19 cellular contexts compared by ENCODE assay signal in the genomic region with DNA sequence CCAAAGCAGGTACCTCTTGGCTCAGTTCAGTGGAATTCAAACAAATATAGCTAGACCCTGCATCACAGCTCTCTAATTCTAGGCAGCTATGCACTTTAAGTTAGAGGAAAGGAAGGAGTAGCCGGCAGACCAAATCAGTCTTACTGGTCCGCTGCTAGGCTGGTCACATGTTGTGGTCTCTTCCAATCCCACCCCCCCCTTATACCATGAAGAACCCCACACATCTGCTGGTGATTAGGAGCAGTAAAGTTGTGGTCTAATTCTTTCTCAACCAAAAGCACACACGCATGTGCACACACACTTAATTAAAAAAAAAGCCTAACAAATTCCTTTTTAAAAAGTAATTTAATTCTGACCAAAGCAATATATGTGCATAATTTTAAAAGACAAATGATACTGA. TPM values are rescaled to one million over a fixed set of nuclear protein-coding genes. Genes with fewer than 3 reads are reported as not detected.
DNase-seq lines count a peak whose midpoint lies in the region; ATAC-seq and TF ChIP-seq lines count a peak whose summit lies in the region.
"Had no signal": no experiment of that assay in that cellular context is flagged by ENCODE, and none has a peak within 500 bp of the region (broad histone marks: within the 10 kb centered on the region; RNA-seq: fewer than 3 reads in every experiment).

No MANE protein-coding gene starts in this region.

- no peaks in the 10 kb centered on the region for H3K36me3 ChIP-seq in left lung
- H3K36me3 ChIP-seq in uterus = no peaks in the 10 kb centered on the region

- ATAC-seq in left lung = no peak
- ATAC-seq: HCT116, HepG2 had no signal

- H3K9me3 ChIP-seq in left lung = no peaks in the 10 kb centered on the region
- no peaks in the 10 kb centered on the region for H3K9me3 ChIP-seq in uterus

- peaks cover 0 to 17% of the 10 kb centered on the region in 2 donors for H3K27me3 ChIP-seq in left lung
- no peaks in the 10 kb centered on the region for H3K27me3 ChIP-seq in uterus
- H3K27me3 ChIP-seq in dorsolateral prefrontal cortex = peaks cover 0 to 5% (median 0%) of the 10 kb centered on the region in 45 donors

- no peak for TF ChIP-seq CTCF in AG10803 (conservative IDR thresholded peaks at IDR 0.05; ENCODE audit: low read length)
- TF ChIP-seq CTCF in left lung (IDR thresholded peaks at IDR 0.05) = no peak
- TF ChIP-seq CTCF in uterus (IDR thresholded peaks at IDR 0.05) = no peak
- TF ChIP-seq CTCF in dorsolateral prefrontal cortex (IDR thresholded peaks at IDR 0.05 in 54 of 56, conservative IDR thresholded peaks at IDR 0.05 in 2 of 56; ENCODE audit: low read depth in 1 of 56, partially characterized antibody in 56 of 56) = no peak

- no peaks in the 10 kb centered on the region for H3K4me1 ChIP-seq in left lung
- no peaks in the 10 kb centered on the region for H3K4me1 ChIP-seq in uterus

- intact Hi-C loops in left lung (cut with DNase I) = no loop called here
- intact Hi-C loops in uterus (cut with DNase I; ENCODE audit: low total_unique reads) = no loop called here
- intact Hi-C loops in dorsolateral prefrontal cortex (cut with DNase I) = loop anchor here in 1 of 2 donors (10.0 kb wide), 1 partner anchor 366 kb away; a partner anchor contains a TSS

- H3K27ac ChIP-seq in left lung (no peak overlapping the region), uterus (no peak overlapping the region), dorsolateral prefrontal cortex (no peak overlapping the region)

- DNase-seq in AG10803 (ENCODE audit: low read depth) (peak; percentile 82), EH (ENCODE audit: low read depth) (peak; percentile 15), RPMI7951 (ENCODE audit: low read depth) (peak; percentile 50), fibroblast of peridontal ligament (ENCODE audit: extremely low read depth) (peak; percentile 33), left lung (no peak), uterus (no peak), dorsolateral prefrontal cortex (no peak)
- DNase-seq: 8988T; AML-193; CD4-positive, alpha-beta memory T cell; DMS79 treated with DMSO at 0.1 percent for 48 hours; EL; GOT3; H7; HFFc6; KBM-7 had no signal

- no peak for TF ChIP-seq POLR2A in uterus (IDR thresholded peaks at IDR 0.05)

- H3K4me3 ChIP-seq in AG10803 (ENCODE audit: low read length) (no peak overlapping the region), left lung (no peak overlapping the region), uterus (no peak overlapping the region), dorsolateral prefrontal cortex (no peak overlapping the region)

RNA-seq across cellular contexts. Expression of a gene that starts 16.7 kb away (rescaled TPM):
- total RNA-seq in RPMI7951 (2014; rRNA removed; shearing (Covaris generic)) = 0.24 TPM in 1 of 2 replicates, not detected in the other
- total RNA-seq in left lung (under 1 TPM; 0.82 to 0.86 TPM), uterus (10 to 100 TPM in 1 of 4 donors, 1 to 10 TPM in 2, not detected in 1; 1.2 to 11.8 (median 2.0) TPM), dorsolateral prefrontal cortex (100 to 1,000 TPM in 36 of 120 experiments, 10 to 100 TPM in 84; 52.3 to 210 (median 91.0) TPM)
- total RNA-seq: CD4-positive, alpha-beta memory T cell; G401; HepG2; HFFc6 had no signal

Comparison
In these comparisons a context has a peak if more than half of its experiments do, and no peak if none do; other contexts are left out.
1. DNase-seq: peak in AG10803 (single experiment), EH (single experiment), RPMI7951 (single experiment) and fibroblast of peridontal ligament (single experiment); none in left lung (0 of 2), uterus (0 of 2) and dorsolateral prefrontal cortex (0 of 10).
2. RNA of a gene that starts 16.7 kb away (total RNA-seq): 52.3 to 210 TPM in dorsolateral prefrontal cortex; 1.2 to 11.8 TPM in uterus, 0.82 to 0.86 TPM in left lung and 0.24 TPM in RPMI7951; every median in the first group is over 4 times any median in the second.